ENCODE assay signal across 1 cellular context in the genomic region with DNA sequence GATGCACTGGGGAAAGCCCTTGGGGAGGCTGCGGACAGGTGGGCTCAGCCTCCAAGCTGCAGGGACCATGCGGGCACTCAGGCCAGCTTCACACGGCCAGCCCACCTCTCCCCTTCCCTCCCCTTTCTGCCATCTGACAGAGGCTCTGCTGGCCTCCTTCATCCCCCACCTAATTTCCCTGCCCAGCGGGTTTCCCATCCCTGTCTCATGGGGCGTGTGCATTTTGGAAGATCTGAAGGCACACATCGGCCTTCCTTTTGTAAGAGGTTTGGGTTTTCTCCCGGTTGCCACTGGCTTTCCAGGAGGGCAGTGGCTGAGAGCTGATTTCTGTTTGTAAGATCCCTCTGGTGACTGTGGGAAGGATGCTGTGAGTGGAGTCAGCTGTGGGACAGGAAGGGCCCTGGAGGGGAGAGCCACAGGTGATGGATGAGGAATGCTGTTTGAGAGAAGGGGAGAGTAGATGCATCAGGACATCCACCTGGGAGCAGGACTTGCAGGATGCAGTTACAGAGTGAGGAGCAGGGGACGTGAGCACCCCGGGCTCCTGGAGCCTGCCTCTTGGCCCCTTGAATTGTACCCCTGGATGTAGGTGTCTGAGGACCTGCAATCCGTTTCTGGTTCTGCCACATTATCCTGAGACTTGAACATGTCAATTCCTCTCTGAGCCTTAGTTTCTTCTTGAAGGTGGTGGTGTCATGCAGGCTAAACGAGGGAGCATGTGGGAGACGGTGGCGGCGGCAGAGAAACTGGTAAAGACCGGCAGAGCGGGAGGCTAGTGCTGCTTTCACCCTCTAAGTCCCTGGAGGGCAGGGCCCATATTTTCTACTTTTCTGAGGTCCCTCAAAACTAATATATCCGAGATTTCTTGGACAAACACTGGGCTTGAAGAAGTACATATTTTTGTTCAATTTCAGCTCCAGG.
TF ChIP-seq lines count a peak whose summit lies in the region.

No MANE protein-coding gene starts in this region.

TF ChIP-seq in HepG2, 621 proteins besides CTCF, POLR2A, EP300 and RAD21 (continued from another document and continues in another):
- TF ChIP-seq, protein P1, sequence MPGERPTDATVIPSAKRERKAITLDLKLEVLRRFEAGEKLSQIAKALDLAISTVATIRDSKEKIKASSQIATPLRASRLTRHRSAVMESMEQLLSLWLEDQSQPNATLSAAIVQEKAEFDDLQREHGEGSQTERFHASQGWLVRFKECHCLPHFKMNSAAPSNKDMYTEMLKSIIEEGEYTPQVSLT (CRISPR knock-in tag; IDR thresholded peaks at IDR 0.05; ENCODE audit: borderline replicate concordance, low read depth) = no peak
- TF ChIP-seq, protein P2, sequence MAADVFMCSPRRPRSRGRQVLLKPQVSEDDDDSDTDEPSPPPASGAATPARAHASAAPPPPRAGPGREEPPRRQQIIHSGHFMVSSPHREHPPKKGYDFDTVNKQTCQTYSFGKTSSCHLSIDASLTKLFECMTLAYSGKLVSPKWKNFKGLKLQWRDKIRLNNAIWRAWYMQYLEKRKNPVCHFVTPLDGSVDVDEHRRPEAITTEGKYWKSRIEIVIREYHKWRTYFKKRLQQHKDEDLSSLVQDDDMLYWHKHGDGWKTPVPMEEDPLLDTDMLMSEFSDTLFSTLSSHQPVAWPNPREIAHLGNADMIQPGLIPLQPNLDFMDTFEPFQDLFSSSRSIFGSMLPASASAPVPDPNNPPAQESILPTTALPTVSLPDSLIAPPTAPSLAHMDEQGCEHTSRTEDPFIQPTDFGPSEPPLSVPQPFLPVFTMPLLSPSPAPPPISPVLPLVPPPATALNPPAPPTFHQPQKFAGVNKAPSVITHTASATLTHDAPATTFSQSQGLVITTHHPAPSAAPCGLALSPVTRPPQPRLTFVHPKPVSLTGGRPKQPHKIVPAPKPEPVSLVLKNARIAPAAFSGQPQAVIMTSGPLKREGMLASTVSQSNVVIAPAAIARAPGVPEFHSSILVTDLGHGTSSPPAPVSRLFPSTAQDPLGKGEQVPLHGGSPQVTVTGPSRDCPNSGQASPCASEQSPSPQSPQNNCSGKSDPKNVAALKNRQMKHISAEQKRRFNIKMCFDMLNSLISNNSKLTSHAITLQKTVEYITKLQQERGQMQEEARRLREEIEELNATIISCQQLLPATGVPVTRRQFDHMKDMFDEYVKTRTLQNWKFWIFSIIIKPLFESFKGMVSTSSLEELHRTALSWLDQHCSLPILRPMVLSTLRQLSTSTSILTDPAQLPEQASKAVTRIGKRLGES (CRISPR knock-in tag; IDR thresholded peaks at IDR 0.05; ENCODE audit: borderline replicate concordance) = no peak
- TF ChIP-seq SIX4 (CRISPR knock-in tag; IDR thresholded peaks at IDR 0.05) (no peak), MAFF (IDR thresholded peaks at IDR 0.05; ENCODE audit: low read depth, low read length) (no peak), TOPORS (CRISPR knock-in tag; IDR thresholded peaks at IDR 0.05) (no peak), SNAI1 (CRISPR knock-in tag; IDR thresholded peaks at IDR 0.05; ENCODE audit: borderline replicate concordance) (no peak), ZNF883 (CRISPR knock-in tag; IDR thresholded peaks at IDR 0.05; ENCODE audit: not compliant biosample characterization) (peak; percentile 5), ZNF333 (CRISPR knock-in tag; IDR thresholded peaks at IDR 0.05; ENCODE audit: borderline replicate concordance) (peak; percentile 29; the same call in 1 of the 2 replicates), ARNT (IDR thresholded peaks at IDR 0.05) (no peak), ZNF660 (CRISPR knock-in tag; IDR thresholded peaks at IDR 0.05; ENCODE audit: borderline replicate concordance, low read depth) (no peak), TEAD3 (CRISPR knock-in tag; optimal IDR thresholded peaks at IDR 0.05; ENCODE audit: borderline replicate concordance) (no peak), ZSCAN20 (CRISPR knock-in tag; IDR thresholded peaks at IDR 0.05; ENCODE audit: borderline replicate concordance) (0 out of 2 replicates have a peak, but pooled peaks have one; percentile 31), YEATS2 (CRISPR knock-in tag; IDR thresholded peaks at IDR 0.05; ENCODE audit: borderline replicate concordance) (no peak), ISX (CRISPR knock-in tag; conservative IDR thresholded peaks at IDR 0.05) (no peak), ZNF33A (CRISPR knock-in tag; IDR thresholded peaks at IDR 0.05; ENCODE audit: borderline replicate concordance) (no peak), ZSCAN25 (CRISPR knock-in tag; IDR thresholded peaks at IDR 0.05) (no peak), RFX5 (IDR thresholded peaks at IDR 0.05; ENCODE audit: low read depth, low read length) (no peak), ZMYM4 (CRISPR knock-in tag; IDR thresholded peaks at IDR 0.05) (no peak), CHD2 (IDR thresholded peaks at IDR 0.05; ENCODE audit: low read depth, low read length) (no peak), TEAD2 (CRISPR knock-in tag; IDR thresholded peaks at IDR 0.05) (no peak), TRIM24 (CRISPR knock-in tag; IDR thresholded peaks at IDR 0.05) (no peak), ZNF446 (CRISPR knock-in tag; IDR thresholded peaks at IDR 0.05) (peak; percentile 44; the same call in 1 of the 2 replicates), ZFP36L1 (CRISPR knock-in tag; IDR thresholded peaks at IDR 0.05) (no peak), ZSCAN9 (CRISPR knock-in tag; IDR thresholded peaks at IDR 0.05; ENCODE audit: borderline replicate concordance) (no peak), ZNF496 (CRISPR knock-in tag; IDR thresholded peaks at IDR 0.05; ENCODE audit: insufficient replicate concordance) (no peak), SALL2 (CRISPR knock-in tag; IDR thresholded peaks at IDR 0.05) (no peak), ELF3 (CRISPR knock-in tag; IDR thresholded peaks at IDR 0.05) (no peak), ZNF207 (IDR thresholded peaks at IDR 0.05; ENCODE audit: borderline replicate concordance) (no peak), ZNF296 (CRISPR knock-in tag; conservative IDR thresholded peaks at IDR 0.05) (no peak), JUND (CRISPR knock-in tag; IDR thresholded peaks at IDR 0.05) (no peak), SRSF9 (IDR thresholded peaks at IDR 0.05; ENCODE audit: borderline replicate concordance, insufficient read depth, low read depth, low read length, poor library complexity, severe bottlenecking) (no peak)
- TF ChIP-seq, protein P3, sequence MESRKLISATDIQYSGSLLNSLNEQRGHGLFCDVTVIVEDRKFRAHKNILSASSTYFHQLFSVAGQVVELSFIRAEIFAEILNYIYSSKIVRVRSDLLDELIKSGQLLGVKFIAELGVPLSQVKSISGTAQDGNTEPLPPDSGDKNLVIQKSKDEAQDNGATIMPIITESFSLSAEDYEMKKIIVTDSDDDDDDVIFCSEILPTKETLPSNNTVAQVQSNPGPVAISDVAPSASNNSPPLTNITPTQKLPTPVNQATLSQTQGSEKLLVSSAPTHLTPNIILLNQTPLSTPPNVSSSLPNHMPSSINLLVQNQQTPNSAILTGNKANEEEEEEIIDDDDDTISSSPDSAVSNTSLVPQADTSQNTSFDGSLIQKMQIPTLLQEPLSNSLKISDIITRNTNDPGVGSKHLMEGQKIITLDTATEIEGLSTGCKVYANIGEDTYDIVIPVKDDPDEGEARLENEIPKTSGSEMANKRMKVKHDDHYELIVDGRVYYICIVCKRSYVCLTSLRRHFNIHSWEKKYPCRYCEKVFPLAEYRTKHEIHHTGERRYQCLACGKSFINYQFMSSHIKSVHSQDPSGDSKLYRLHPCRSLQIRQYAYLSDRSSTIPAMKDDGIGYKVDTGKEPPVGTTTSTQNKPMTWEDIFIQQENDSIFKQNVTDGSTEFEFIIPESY (CRISPR knock-in tag; IDR thresholded peaks at IDR 0.05) = no peak
- TF ChIP-seq, protein P4, sequence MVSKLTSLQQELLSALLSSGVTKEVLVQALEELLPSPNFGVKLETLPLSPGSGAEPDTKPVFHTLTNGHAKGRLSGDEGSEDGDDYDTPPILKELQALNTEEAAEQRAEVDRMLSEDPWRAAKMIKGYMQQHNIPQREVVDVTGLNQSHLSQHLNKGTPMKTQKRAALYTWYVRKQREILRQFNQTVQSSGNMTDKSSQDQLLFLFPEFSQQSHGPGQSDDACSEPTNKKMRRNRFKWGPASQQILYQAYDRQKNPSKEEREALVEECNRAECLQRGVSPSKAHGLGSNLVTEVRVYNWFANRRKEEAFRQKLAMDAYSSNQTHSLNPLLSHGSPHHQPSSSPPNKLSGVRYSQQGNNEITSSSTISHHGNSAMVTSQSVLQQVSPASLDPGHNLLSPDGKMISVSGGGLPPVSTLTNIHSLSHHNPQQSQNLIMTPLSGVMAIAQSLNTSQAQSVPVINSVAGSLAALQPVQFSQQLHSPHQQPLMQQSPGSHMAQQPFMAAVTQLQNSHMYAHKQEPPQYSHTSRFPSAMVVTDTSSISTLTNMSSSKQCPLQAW (CRISPR knock-in tag; IDR thresholded peaks at IDR 0.05) = 0 out of 2 replicates have a peak, but pooled peaks have one; percentile 8
- TF ChIP-seq, protein P5, sequence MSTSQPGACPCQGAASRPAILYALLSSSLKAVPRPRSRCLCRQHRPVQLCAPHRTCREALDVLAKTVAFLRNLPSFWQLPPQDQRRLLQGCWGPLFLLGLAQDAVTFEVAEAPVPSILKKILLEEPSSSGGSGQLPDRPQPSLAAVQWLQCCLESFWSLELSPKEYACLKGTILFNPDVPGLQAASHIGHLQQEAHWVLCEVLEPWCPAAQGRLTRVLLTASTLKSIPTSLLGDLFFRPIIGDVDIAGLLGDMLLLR (CRISPR knock-in tag; IDR thresholded peaks at IDR 0.05) = no peak
- TF ChIP-seq, protein P6, sequence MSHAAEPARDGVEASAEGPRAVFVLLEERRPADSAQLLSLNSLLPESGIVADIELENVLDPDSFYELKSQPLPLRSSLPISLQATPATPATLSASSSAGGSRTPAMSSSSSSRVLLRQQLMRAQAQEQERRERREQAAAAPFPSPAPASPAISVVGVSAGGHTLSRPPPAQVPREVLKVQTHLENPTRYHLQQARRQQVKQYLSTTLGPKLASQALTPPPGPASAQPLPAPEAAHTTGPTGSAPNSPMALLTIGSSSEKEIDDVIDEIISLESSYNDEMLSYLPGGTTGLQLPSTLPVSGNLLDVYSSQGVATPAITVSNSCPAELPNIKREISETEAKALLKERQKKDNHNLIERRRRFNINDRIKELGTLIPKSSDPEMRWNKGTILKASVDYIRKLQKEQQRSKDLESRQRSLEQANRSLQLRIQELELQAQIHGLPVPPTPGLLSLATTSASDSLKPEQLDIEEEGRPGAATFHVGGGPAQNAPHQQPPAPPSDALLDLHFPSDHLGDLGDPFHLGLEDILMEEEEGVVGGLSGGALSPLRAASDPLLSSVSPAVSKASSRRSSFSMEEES (CRISPR knock-in tag; IDR thresholded peaks at IDR 0.05) = no peak
- TF ChIP-seq, protein P7, sequence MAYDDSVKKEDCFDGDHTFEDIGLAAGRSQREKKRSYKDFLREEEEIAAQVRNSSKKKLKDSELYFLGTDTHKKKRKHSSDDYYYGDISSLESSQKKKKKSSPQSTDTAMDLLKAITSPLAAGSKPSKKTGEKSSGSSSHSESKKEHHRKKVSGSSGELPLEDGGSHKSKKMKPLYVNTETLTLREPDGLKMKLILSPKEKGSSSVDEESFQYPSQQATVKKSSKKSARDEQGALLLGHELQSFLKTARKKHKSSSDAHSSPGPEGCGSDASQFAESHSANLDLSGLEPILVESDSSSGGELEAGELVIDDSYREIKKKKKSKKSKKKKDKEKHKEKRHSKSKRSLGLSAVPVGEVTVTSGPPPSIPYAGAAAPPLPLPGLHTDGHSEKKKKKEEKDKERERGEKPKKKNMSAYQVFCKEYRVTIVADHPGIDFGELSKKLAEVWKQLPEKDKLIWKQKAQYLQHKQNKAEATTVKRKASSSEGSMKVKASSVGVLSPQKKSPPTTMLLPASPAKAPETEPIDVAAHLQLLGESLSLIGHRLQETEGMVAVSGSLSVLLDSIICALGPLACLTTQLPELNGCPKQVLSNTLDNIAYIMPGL (CRISPR knock-in tag; IDR thresholded peaks at IDR 0.05; ENCODE audit: borderline replicate concordance in 1 of 2, low read depth in 1 of 2) = no peak
- TF ChIP-seq, protein P8, sequence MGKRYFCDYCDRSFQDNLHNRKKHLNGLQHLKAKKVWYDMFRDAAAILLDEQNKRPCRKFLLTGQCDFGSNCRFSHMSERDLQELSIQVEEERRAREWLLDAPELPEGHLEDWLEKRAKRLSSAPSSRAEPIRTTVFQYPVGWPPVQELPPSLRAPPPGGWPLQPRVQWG (CRISPR knock-in tag; IDR thresholded peaks at IDR 0.05; ENCODE audit: borderline replicate concordance, low read depth) = no peak
- TF ChIP-seq, protein P9, sequence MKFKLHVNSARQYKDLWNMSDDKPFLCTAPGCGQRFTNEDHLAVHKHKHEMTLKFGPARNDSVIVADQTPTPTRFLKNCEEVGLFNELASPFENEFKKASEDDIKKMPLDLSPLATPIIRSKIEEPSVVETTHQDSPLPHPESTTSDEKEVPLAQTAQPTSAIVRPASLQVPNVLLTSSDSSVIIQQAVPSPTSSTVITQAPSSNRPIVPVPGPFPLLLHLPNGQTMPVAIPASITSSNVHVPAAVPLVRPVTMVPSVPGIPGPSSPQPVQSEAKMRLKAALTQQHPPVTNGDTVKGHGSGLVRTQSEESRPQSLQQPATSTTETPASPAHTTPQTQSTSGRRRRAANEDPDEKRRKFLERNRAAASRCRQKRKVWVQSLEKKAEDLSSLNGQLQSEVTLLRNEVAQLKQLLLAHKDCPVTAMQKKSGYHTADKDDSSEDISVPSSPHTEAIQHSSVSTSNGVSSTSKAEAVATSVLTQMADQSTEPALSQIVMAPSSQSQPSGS (CRISPR knock-in tag; IDR thresholded peaks at IDR 0.05) = no peak
- TF ChIP-seq, protein P10, sequence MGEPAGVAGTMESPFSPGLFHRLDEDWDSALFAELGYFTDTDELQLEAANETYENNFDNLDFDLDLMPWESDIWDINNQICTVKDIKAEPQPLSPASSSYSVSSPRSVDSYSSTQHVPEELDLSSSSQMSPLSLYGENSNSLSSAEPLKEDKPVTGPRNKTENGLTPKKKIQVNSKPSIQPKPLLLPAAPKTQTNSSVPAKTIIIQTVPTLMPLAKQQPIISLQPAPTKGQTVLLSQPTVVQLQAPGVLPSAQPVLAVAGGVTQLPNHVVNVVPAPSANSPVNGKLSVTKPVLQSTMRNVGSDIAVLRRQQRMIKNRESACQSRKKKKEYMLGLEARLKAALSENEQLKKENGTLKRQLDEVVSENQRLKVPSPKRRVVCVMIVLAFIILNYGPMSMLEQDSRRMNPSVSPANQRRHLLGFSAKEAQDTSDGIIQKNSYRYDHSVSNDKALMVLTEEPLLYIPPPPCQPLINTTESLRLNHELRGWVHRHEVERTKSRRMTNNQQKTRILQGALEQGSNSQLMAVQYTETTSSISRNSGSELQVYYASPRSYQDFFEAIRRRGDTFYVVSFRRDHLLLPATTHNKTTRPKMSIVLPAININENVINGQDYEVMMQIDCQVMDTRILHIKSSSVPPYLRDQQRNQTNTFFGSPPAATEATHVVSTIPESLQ (CRISPR knock-in tag; conservative IDR thresholded peaks at IDR 0.05) = no peak
- TF ChIP-seq, protein P11, sequence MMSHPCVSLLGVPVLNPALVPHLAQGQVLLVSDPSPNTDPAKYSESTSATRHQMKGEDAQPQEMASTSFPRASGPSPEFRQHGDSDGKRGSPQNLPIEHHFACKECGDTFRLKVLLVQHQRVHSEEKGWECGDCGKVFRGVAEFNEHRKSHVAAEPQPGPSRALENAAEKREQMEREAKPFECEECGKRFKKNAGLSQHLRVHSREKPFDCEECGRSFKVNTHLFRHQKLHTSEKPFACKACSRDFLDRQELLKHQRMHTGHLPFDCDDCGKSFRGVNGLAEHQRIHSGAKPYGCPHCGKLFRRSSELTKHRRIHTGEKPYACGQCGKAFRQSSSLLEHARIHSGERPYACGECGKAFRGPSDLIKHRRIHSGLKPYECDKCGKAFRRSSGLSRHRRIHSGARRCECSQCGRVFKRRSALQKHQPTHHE (CRISPR knock-in tag; IDR thresholded peaks at IDR 0.05; ENCODE audit: borderline replicate concordance) = no peak
